Comparison of ENCODE assay signal across 14 cellular contexts in the genomic region with DNA sequence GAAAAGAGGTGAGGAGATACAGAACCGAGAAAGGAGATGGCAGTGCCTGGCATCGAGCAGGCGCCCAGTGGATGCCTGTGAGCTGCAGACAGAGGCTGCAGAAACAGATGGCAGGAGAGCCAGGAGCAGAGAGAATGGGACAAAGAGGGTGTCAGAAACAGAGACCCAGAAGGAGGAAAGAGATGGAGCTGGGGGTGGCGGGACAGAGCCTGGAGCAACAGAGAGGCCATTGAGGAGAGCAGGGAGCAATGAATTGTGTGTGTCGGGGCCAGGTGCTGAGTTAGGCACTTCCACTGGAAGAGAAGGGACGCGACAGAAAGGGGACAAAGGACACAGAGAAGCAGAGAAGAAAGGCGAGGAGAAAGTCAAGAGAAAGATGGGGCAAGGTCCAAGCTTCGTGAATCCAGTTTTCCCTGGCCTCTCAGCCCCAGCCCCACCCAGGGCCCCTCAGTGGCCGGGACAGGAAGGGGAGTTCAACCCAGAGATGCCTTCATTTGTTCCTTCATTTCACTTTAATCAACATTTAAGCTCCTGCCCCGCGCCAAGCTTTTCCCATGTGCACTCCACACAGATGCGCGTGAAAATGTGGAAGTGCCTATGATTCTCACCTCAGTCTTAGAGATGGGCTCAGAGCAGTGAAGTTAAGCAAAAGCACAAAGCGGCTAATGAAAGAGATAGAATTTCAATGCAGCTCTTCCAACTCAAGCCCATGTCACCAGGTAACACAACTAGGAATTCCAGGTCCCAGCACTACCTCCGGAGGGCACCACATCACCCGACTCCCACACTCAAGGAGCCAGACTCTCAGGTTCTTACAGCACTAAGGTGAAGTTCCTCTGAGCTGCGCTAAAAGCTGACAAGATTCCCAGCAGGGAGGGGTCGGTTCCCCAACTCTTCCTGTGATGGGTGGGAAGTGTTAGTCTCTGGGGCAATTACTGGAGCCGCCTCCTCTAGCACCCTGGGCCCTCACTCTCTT. TPM values are rescaled to one million over a fixed set of nuclear protein-coding genes. Genes with fewer than 3 reads are reported as not detected.
DNase-seq lines count a peak whose midpoint lies in the region; FAIRE-seq and TF ChIP-seq lines count a peak whose summit lies in the region.
"Had no signal": no experiment of that assay in that cellular context is flagged by ENCODE, and none has a peak within 500 bp of the region (broad histone marks: within the 10 kb centered on the region; RNA-seq: fewer than 3 reads in every experiment).

No MANE protein-coding gene starts in this region.

- no peaks in the 10 kb centered on the region for H3K79me2 ChIP-seq in keratinocyte (ENCODE audit: control insufficient read depth, insufficient read depth, low read length)

- H3K4me1 Mint-ChIP-seq in activated CD4-positive, alpha-beta T cell treated with anti-CD3 and anti-CD28 coated beads, Interleukin-2, amount 10 ng/mL, durations not matched to agents 7 days and 5 days: peaks cover 52% of the 10 kb centered on the region

- peak overlapping the region; percentile 51 for H3K27ac Mint-ChIP-seq in activated CD4-positive, alpha-beta T cell treated with anti-CD3 and anti-CD28 coated beads, Interleukin-2, amount 10 ng/mL, durations not matched to agents 7 days and 5 days
- H3K27ac Mint-ChIP-seq: activated CD4-positive, alpha-beta memory T cell treated with anti-CD3 and anti-CD28 coated beads for 36 hours had no signal

- no peak for FAIRE-seq in keratinocyte (lab: Jason Lieb, UNC)
- FAIRE-seq: pancreas had no signal

- no peaks in the 10 kb centered on the region for H3K36me3 ChIP-seq in keratinocyte (ENCODE audit: control insufficient read depth in 2 of 2, extremely low read depth in 1 of 2, insufficient read depth in 2 of 2, low read length in 2 of 2)
- H3K36me3 ChIP-seq: pancreas had no signal

- H3K4me2 ChIP-seq in keratinocyte (ENCODE audit: control insufficient read depth, extremely low read depth, insufficient read depth, low read depth, low read length): no peak overlapping the region
- H3K4me2 ChIP-seq: KMS-11 had no signal

- H3K9me3 Mint-ChIP-seq in activated CD4-positive, alpha-beta T cell treated with anti-CD3 and anti-CD28 coated beads, Interleukin-2, amount 10 ng/mL, durations not matched to agents 7 days and 5 days: no peaks in the 10 kb centered on the region
- H3K9me3 Mint-ChIP-seq: activated CD4-positive, alpha-beta memory T cell treated with anti-CD3 and anti-CD28 coated beads for 36 hours had no signal

- peaks cover 23% of the 10 kb centered on the region for H3K4me1 ChIP-seq in keratinocyte (ENCODE audit: control insufficient read depth, extremely low read depth, insufficient read depth, low read length)

- peak in 2 of 3 experiments; percentile 14 to 17 for TF ChIP-seq CTCF in keratinocyte (optimal IDR thresholded peaks at IDR 0.05 in 1 of 3, IDR thresholded peaks at IDR 0.05 in 1 of 3, conservative IDR thresholded peaks at IDR 0.05 in 1 of 3; ENCODE audit: extremely low read depth in 1 of 3, insufficient read depth in 2 of 3, low read length in 3 of 3)

- no peaks in the 10 kb centered on the region for H4K20me1 ChIP-seq in keratinocyte (ENCODE audit: control insufficient read depth, extremely low read depth, insufficient read depth, low read length)

- POLR2A ChIA-PET in activated CD4-positive, alpha-beta T cell treated with anti-CD3 and anti-CD28 coated beads, Interleukin-2, amount 10 ng/mL, durations not matched to agents 7 days and 5 days (lab: Charles Lee): no interaction called here

- no peak for DNase-seq in activated CD4-positive, alpha-beta T cell treated with anti-CD3 and anti-CD28 coated beads, Interleukin-2, amount 10 ng/mL, durations not matched to agents 7 days and 5 days
- no peak for DNase-seq in activated CD4-positive, alpha-beta T cell treated with anti-CD3 and anti-CD28 coated beads for 4 hours
- DNase-seq in amygdala (lab: John Stamatoyannopoulos, UW) (peak in 29 of 56 donors; percentile 16 to 75 (median 44)), keratinocyte (ENCODE audit: low read depth, low spot score) (no peak), superior temporal gyrus (ENCODE audit: extremely low spot score) (peak; percentile 64), cerebellar nuclear complex (lab: John Stamatoyannopoulos, UW) (no peak), ureter (ENCODE audit: low spot score) (no peak), AG08396 (ENCODE audit: low spot score) (no peak)
- DNase-seq: activated CD4-positive, alpha-beta memory T cell treated with anti-CD3 and anti-CD28 coated beads for 36 hours; islet precursor cell had no signal

- no peaks in the 10 kb centered on the region for H3K9me3 ChIP-seq in keratinocyte (ENCODE audit: control insufficient read depth, low read depth, low read length)
- H3K9me3 ChIP-seq: pancreas had no signal

- H3K9me1 ChIP-seq in keratinocyte (ENCODE audit: control insufficient read depth, extremely low read depth, insufficient read depth, low read length): no peaks in the 10 kb centered on the region

- no peak overlapping the region for H3K27ac ChIP-seq in keratinocyte (ENCODE audit: control insufficient read depth, insufficient read depth, low read length)
- H3K27ac ChIP-seq: epithelial cell of prostate, KMS-11, pancreas had no signal

- dilution Hi-C loops in keratinocyte (cut with MboI; ENCODE audit: extremely low pct_ligation_motif_present, low sequenced_read_pairs): no loop called here

- no peak overlapping the region for H3K4me3 Mint-ChIP-seq in activated CD4-positive, alpha-beta T cell treated with anti-CD3 and anti-CD28 coated beads, Interleukin-2, amount 10 ng/mL, durations not matched to agents 7 days and 5 days
- H3K4me3 Mint-ChIP-seq: activated CD4-positive, alpha-beta memory T cell treated with anti-CD3 and anti-CD28 coated beads for 36 hours had no signal

- no peak overlapping the region for H3K4me3 ChIP-seq in keratinocyte (ENCODE audit: control insufficient read depth in 2 of 3, extremely low read depth in 1 of 3, insufficient read depth in 2 of 3, low read depth in 1 of 3, low read length in 3 of 3)
- H3K4me3 ChIP-seq: pancreas had no signal

- H3K27me3 Mint-ChIP-seq in activated CD4-positive, alpha-beta T cell treated with anti-CD3 and anti-CD28 coated beads, Interleukin-2, amount 10 ng/mL, durations not matched to agents 7 days and 5 days: peaks cover 20% of the 10 kb centered on the region

- peaks cover 37% of the 10 kb centered on the region for H3K27me3 ChIP-seq in keratinocyte (ENCODE audit: control insufficient read depth, extremely low read depth, insufficient read depth, low read length)
- H3K27me3 ChIP-seq: pancreas had no signal

- no peak overlapping the region for H3K9ac ChIP-seq in keratinocyte (ENCODE audit: control insufficient read depth, extremely low read depth, insufficient read depth, low read length)
- H3K9ac ChIP-seq: KMS-11 had no signal

- no peaks in the 10 kb centered on the region for H3K36me3 Mint-ChIP-seq in activated CD4-positive, alpha-beta T cell treated with anti-CD3 and anti-CD28 coated beads, Interleukin-2, amount 10 ng/mL, durations not matched to agents 7 days and 5 days (ENCODE audit: low read depth)
- H3K36me3 Mint-ChIP-seq: activated CD4-positive, alpha-beta memory T cell treated with anti-CD3 and anti-CD28 coated beads for 36 hours had no signal

- CTCF ChIA-PET in activated CD4-positive, alpha-beta T cell treated with anti-CD3 and anti-CD28 coated beads, Interleukin-2, amount 10 ng/mL, durations not matched to agents 7 days and 5 days (lab: Charles Lee): no interaction called here

- H2AFZ ChIP-seq in keratinocyte (ENCODE audit: control insufficient read depth, low read length): no peak overlapping the region

RNA-seq across cellular contexts. Expression of a gene that starts 55.2 kb away (rescaled TPM):
- total RNA-seq in activated CD4-positive, alpha-beta T cell treated with anti-CD3 and anti-CD28 coated beads, Interleukin-2, amount 10 ng/mL, durations not matched to agents 7 days and 5 days: 10 to 100 TPM; 11.0 to 13.5 TPM
- 1.7 to 2.9 TPM (median 2.5 TPM) in 3 replicates for polyA plus RNA-seq in keratinocyte
- 0.54 TPM for polyA plus RNA-seq in keratinocyte (2011; ENCODE audit: low read depth)
- 1.1 and 1.4 TPM in 2 replicates for polyA plus RNA-seq in keratinocyte (2011; cell fraction: cytosol; rRNA removed)
- polyA plus RNA-seq in keratinocyte (2011; cell fraction: nucleus; rRNA removed): 13.6 and 14.6 TPM in 2 replicates
- 1.4 and 5.7 TPM in 2 replicates for polyA plus RNA-seq in keratinocyte (2012; ENCODE audit: low replicate concordance)
- 9.7 to 35.0 TPM (median 17.2 TPM) in 3 replicates for polyA minus RNA-seq in keratinocyte
- polyA minus RNA-seq in keratinocyte (2011; cell fraction: cytosol; rRNA and poly(A)+ RNA removed): 3.8 TPM
- polyA minus RNA-seq in keratinocyte (2011; cell fraction: nucleus; rRNA and poly(A)+ RNA removed): 13.3 and 20.4 TPM in 2 replicates
- 581 TPM for total RNA-seq in ureter
- total RNA-seq: G401 had no signal

Comparison
In these comparisons a context has a peak if more than half of its experiments do, and no peak if none do; other contexts are left out.
1. DNase-seq: peak in amygdala (29 of 56) and superior temporal gyrus (single experiment); none in activated CD4-positive, alpha-beta T cell treated with anti-CD3 and anti-CD28 coated beads, Interleukin-2, amount 10 ng/mL, durations not matched to agents 7 days and 5 days (single experiment), activated CD4-positive, alpha-beta T cell treated with anti-CD3 and anti-CD28 coated beads for 4 hours (0 of 2), keratinocyte (single experiment), cerebellar nuclear complex (0 of 2), ureter (single experiment) and AG08396 (single experiment).
2. RNA of a gene that starts 55.2 kb away (total RNA-seq): 581 TPM in ureter (single experiment); 11.0 to 13.5 TPM in activated CD4-positive, alpha-beta T cell treated with anti-CD3 and anti-CD28 coated beads, Interleukin-2, amount 10 ng/mL, durations not matched to agents 7 days and 5 days; every median in the first group is over 10 times any median in the second.